ENCODE assay signal across 9 cellular contexts in the genomic region with DNA sequence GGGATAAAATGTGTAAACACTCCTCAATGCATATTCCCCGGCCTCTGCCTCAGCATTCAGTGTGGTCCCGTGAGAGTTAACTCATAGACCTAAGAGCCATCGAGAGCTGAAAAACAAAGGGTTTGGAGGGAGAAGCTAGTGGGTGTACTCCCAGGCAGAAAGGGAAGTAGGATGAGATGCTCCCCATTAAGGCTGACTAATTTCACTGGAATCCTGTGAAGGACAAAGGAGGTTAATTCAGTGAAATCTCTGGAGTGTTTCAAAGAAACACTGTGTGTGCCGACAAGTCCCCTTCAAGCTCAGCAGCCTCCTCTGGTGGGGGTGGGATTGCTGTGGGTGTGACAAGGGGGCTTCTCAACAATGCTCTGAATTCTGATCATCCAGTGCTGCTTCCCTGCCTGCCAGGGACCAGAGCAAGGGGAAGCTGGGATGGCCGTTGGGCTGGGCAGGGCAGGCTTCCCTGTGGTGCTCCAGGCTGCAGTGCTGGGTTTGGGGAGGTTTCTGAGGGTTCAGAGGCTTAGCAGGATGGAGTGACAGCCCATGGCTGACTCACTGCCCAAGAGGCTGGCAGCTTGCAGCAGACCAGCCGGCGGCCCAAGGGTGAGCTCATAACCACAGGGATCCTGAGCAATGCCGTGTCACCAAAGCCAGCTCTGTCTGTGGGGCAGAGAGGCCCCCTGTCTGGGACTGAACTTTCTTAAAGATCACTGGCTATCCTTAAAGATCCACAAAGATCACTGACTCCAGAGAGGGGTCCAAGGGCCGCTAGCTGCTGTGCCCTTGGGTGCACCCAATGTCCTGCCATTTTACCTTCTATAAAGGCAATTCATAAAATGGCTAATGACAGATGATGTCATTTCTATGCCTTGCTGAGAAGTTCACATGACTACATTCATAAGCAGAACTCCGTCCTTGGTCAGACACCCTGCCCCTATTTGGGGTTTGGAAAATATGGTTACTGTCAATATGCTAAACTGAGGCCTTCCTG.
DNase-seq lines count a peak whose midpoint lies in the region; ATAC-seq and TF ChIP-seq lines count a peak whose summit lies in the region.
"Had no signal": no experiment of that assay in that cellular context is flagged by ENCODE, and none has a peak within 500 bp of the region (broad histone marks: within the 10 kb centered on the region; RNA-seq: fewer than 3 reads in every experiment).

No MANE protein-coding gene starts in this region.

- DNase-seq in activated naive CD4-positive, alpha-beta T cell treated with anti-CD3 and anti-CD28 coated beads, Interleukin-2, amount 50 U/mL, for 72 hours (ENCODE audit: low spot score in 2 of 2), result peak in 1 of 2 donors; percentile 63
- DNase-seq in activated naive CD4-positive, alpha-beta T cell treated with anti-CD3 and anti-CD28 coated beads, Interleukin-2, amount 50 U/mL, for 16 hours, result no peak
- peak; percentile 84 to 95 for DNase-seq in SW 1271 (lab: John Stamatoyannopoulos, UW)
- DNase-seq in hepatic stellate cell (ENCODE audit: low spot score), result peak; percentile 89
- no peak for DNase-seq in tibial nerve (ENCODE audit: low spot score in 2 of 2)
- no peak for DNase-seq in NCI-H1436 treated with DMSO at 0.1 percent for 48 hours (lab: John Stamatoyannopoulos, UW)

- no peaks in the 10 kb centered on the region for H3K27me3 ChIP-seq in tibial nerve

- TF ChIP-seq EP300 in tibial nerve (IDR thresholded peaks at IDR 0.05), result no peak

- no peak for TF ChIP-seq POLR2A in tibial nerve (IDR thresholded peaks at IDR 0.05)

- H3K27ac ChIP-seq in tibial nerve, result peak overlapping the region; percentile 18 to 83 (median 45)
- H3K27ac ChIP-seq: parathyroid adenoma had no signal

- no peak for TF ChIP-seq CTCF in tibial nerve (IDR thresholded peaks at IDR 0.05)

- H3K9me3 Mint-ChIP-seq in activated naive CD4-positive, alpha-beta T cell treated with anti-CD3 and anti-CD28 coated beads, Interleukin-2, amount 50 U/mL, for 72 hours, result no peaks in the 10 kb centered on the region

- H3K4me1 ChIP-seq in tibial nerve, result peaks cover 0 to 19% (median 9%) of the 10 kb centered on the region in 4 donors
- H3K4me1 ChIP-seq: parathyroid adenoma had no signal

- H3K36me3 Mint-ChIP-seq in activated naive CD4-positive, alpha-beta T cell treated with anti-CD3 and anti-CD28 coated beads, Interleukin-2, amount 50 U/mL, for 72 hours, result no peaks in the 10 kb centered on the region

- no peaks in the 10 kb centered on the region for H3K9me3 ChIP-seq in tibial nerve

- H3K36me3 ChIP-seq in tibial nerve, result no peaks in the 10 kb centered on the region

- 40 to 43% methylated on average over 9 to 10 of the region's 10 CpGs for WGBS in tibial nerve, 2 donors

- peak; percentile 92 to 97 for ATAC-seq in activated naive CD4-positive, alpha-beta T cell treated with anti-CD3 and anti-CD28 coated beads, Interleukin-2, amount 50 U/mL, for 72 hours
- ATAC-seq in GM19324 (IDR thresholded peaks at IDR 0.05; ENCODE audit: low FRiP score, unreplicated experiment) (no peak), GM18511 (IDR thresholded peaks at IDR 0.05; ENCODE audit: unreplicated experiment) (no peak)

- no peak overlapping the region for H3K4me3 ChIP-seq in tibial nerve

- H3K27ac Mint-ChIP-seq in activated naive CD4-positive, alpha-beta T cell treated with anti-CD3 and anti-CD28 coated beads, Interleukin-2, amount 50 U/mL, for 72 hours, result no peak overlapping the region

Comparison
In these comparisons a context has a peak if more than half of its experiments do, and no peak if none do; other contexts are left out.
1. ATAC-seq: peak in activated naive CD4-positive, alpha-beta T cell treated with anti-CD3 and anti-CD28 coated beads, Interleukin-2, amount 50 U/mL, for 72 hours (2 of 2); none in GM19324 (single experiment) and GM18511 (single experiment).
2. DNase-seq: peak in SW 1271 (2 of 2) and hepatic stellate cell (single experiment); none in activated naive CD4-positive, alpha-beta T cell treated with anti-CD3 and anti-CD28 coated beads, Interleukin-2, amount 50 U/mL, for 16 hours (single experiment), tibial nerve (0 of 2) and NCI-H1436 treated with DMSO at 0.1 percent for 48 hours (single experiment).